ENCODE assay signal across 17 cellular contexts in the genomic region with DNA sequence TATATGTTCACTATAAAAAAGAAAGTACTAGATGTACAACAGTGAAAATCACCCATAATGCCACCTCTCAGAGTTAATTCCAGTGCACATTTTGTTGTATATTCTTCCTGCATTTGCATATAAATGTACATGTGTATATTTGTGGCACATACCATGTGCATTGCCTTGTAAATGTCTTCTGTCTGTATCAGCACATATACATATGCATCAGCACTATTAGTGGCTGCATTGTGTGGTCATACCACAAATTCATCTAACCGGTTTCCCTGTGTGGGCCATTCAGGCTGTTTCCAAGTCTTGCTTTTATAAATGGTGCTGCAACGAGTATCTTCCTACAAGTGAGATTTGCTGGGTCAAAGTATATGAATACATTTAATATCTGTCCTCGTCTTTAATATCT.
"Had no signal": no experiment of that assay in that cellular context is flagged by ENCODE, and none has a peak within 500 bp of the region (broad histone marks: within the 10 kb centered on the region; RNA-seq: fewer than 3 reads in every experiment).

No MANE protein-coding gene starts in this region.

- H3K27ac Mint-ChIP-seq: activated CD4-positive, alpha-beta memory T cell treated with anti-CD3 and anti-CD28 coated beads for 36 hours; progenitor cell of endocrine pancreas had no signal

- H3K27ac ChIP-seq: coronary artery, esophagus muscularis mucosa, left lung, spleen, tibial artery, WERI-Rb-1 had no signal

- H3K4me3 Mint-ChIP-seq: activated CD4-positive, alpha-beta memory T cell treated with anti-CD3 and anti-CD28 coated beads for 36 hours had no signal

- ATAC-seq: left lung; naive thymus-derived CD4-positive, alpha-beta T cell; SK-N-SH treated with all-trans-retinoic acid at 6 μM for 48 hours had no signal

- H3K27me3 ChIP-seq: esophagus muscularis mucosa, left lung, spleen, tibial artery had no signal

- H3K36me3 ChIP-seq: esophagus muscularis mucosa, left lung, spleen, tibial artery had no signal

- H3K9me3 Mint-ChIP-seq: activated CD4-positive, alpha-beta memory T cell treated with anti-CD3 and anti-CD28 coated beads for 36 hours; naive thymus-derived CD4-positive, alpha-beta T cell; stimulated activated naive CD8-positive, alpha-beta T cell treated with anti-CD3 and anti-CD28 coated beads, Interleukin-15, Interleukin-2, amounts not matched to agents 100 ng/mL and 50 ng/mL, for 24 hours had no signal

- H3K4me3 ChIP-seq: coronary artery, esophagus muscularis mucosa, left lung, spleen, tibial artery had no signal

- H3K9me3 ChIP-seq: esophagus muscularis mucosa, left lung, spleen, tibial artery had no signal

- H3K27me3 Mint-ChIP-seq: activated CD4-positive, alpha-beta memory T cell treated with anti-CD3 and anti-CD28 coated beads for 36 hours; naive thymus-derived CD4-positive, alpha-beta T cell; progenitor cell of endocrine pancreas; stimulated activated naive CD8-positive, alpha-beta T cell treated with anti-CD3 and anti-CD28 coated beads, Interleukin-15, Interleukin-2, amounts not matched to agents 100 ng/mL and 50 ng/mL, for 24 hours had no signal

- DNase-seq: activated CD4-positive, alpha-beta T cell treated with anti-CD3 and anti-CD28 coated beads for 1 hour; activated effector memory CD4-positive, alpha-beta T cell treated with anti-CD3 and anti-CD28 coated beads, Interleukin-2, amount 50 U/mL, for 16 hours; activated naive CD4-positive, alpha-beta T cell treated with anti-CD3 and anti-CD28 coated beads, Interleukin-2, amount 50 U/mL, for 16 hours; cerebellar nuclear complex; hippocampal formation; left lung; naive thymus-derived CD4-positive, alpha-beta T cell; spleen; stimulated activated CD4-positive, alpha-beta T cell treated with anti-CD3 and anti-CD28 coated beads, Interleukin-4, amount 100 ng/mL, for 1 hour; tibial artery; WERI-Rb-1 had no signal
